ENCODE assay signal across 24 cellular contexts in the genomic region with DNA sequence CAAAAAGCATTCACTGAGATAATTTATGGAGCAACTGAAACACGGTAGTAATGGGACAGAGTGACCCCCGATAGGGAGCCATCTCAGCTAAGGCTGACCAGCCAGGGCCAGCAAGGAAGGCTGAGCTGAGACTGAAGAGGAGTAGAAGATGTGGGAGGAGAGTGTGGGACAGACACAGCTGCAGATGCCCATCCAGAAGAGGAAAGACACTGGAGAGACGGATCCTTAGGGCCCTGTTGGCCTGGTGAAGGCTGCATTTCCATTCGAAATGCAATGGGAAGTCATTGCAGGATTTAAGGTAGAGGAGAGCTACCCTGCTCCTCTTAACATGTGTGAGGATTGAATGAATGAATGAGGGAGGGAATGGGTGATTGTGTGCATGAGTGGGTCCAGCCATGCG. TPM values are rescaled to one million over a fixed set of nuclear protein-coding genes. Genes with fewer than 3 reads are reported as not detected.
DNase-seq lines count a peak whose midpoint lies in the region; ATAC-seq and TF ChIP-seq lines count a peak whose summit lies in the region.
"Had no signal": no experiment of that assay in that cellular context is flagged by ENCODE, and none has a peak within 500 bp of the region (broad histone marks: within the 10 kb centered on the region; RNA-seq: fewer than 3 reads in every experiment).

No MANE protein-coding gene starts in this region.

- CTCF ChIA-PET in activated naive CD4-positive, alpha-beta T cell treated with anti-CD3 and anti-CD28 coated beads, Interleukin-2, amount 10 ng/mL, durations not matched to agents 7 days and 5 days (lab: Charles Lee) = no interaction called here

- no peaks in the 10 kb centered on the region for H3K9me3 Mint-ChIP-seq in activated naive CD4-positive, alpha-beta T cell treated with anti-CD3 and anti-CD28 coated beads, Interleukin-2, amount 10 ng/mL, durations not matched to agents 7 days and 5 days
- H3K9me3 Mint-ChIP-seq in memory B cell = no peaks in the 10 kb centered on the region
- H3K9me3 Mint-ChIP-seq in type B pancreatic cell = no peaks in the 10 kb centered on the region
- H3K9me3 Mint-ChIP-seq in CD14-positive monocyte = no peaks in the 10 kb centered on the region
- H3K9me3 Mint-ChIP-seq: CD4-positive, alpha-beta memory T cell; WTC11 had no signal

- peaks cover 23% of the 10 kb centered on the region for H3K4me1 Mint-ChIP-seq in activated naive CD4-positive, alpha-beta T cell treated with anti-CD3 and anti-CD28 coated beads, Interleukin-2, amount 10 ng/mL, durations not matched to agents 7 days and 5 days
- peaks cover 13% of the 10 kb centered on the region for H3K4me1 Mint-ChIP-seq in memory B cell
- peaks cover 10% of the 10 kb centered on the region for H3K4me1 Mint-ChIP-seq in type B pancreatic cell (ENCODE audit: unreplicated experiment)
- H3K4me1 Mint-ChIP-seq in CD14-positive monocyte = peaks cover 20% of the 10 kb centered on the region

- TF ChIP-seq CTCF in type B pancreatic cell (conservative IDR thresholded peaks at IDR 0.05) (no peak), CD14-positive monocyte (IDR thresholded peaks at IDR 0.05) (no peak)

- ATAC-seq in memory B cell (ENCODE audit: low read depth) (no peak), HG03565 (IDR thresholded peaks at IDR 0.05; ENCODE audit: unreplicated experiment) (no peak)
- ATAC-seq: A549; PC-3; stimulated activated naive CD8-positive, alpha-beta T cell treated with anti-CD3 and anti-CD28 coated beads, Interleukin-15, Interleukin-2, amounts not matched to agents 100 U/mL and 50 U/mL, for 24 hours; WTC11 had no signal

- intact Hi-C loops in CD14-positive monocyte (cut with micrococcal nuclease) = no loop called here

- peaks cover 2% of the 10 kb centered on the region for H3K36me3 Mint-ChIP-seq in activated naive CD4-positive, alpha-beta T cell treated with anti-CD3 and anti-CD28 coated beads, Interleukin-2, amount 10 ng/mL, durations not matched to agents 7 days and 5 days
- H3K36me3 Mint-ChIP-seq in memory B cell = peaks cover 2% of the 10 kb centered on the region
- no peaks in the 10 kb centered on the region for H3K36me3 Mint-ChIP-seq in type B pancreatic cell
- H3K36me3 Mint-ChIP-seq in CD14-positive monocyte = no peaks in the 10 kb centered on the region
- H3K36me3 Mint-ChIP-seq: CD4-positive, alpha-beta memory T cell; WTC11 had no signal

- peaks cover 16% of the 10 kb centered on the region for H3K27me3 Mint-ChIP-seq in activated naive CD4-positive, alpha-beta T cell treated with anti-CD3 and anti-CD28 coated beads, Interleukin-2, amount 10 ng/mL, durations not matched to agents 7 days and 5 days
- H3K27me3 Mint-ChIP-seq in memory B cell (peaks cover 5% of the 10 kb centered on the region), type B pancreatic cell (peaks cover 10% of the 10 kb centered on the region), CD14-positive monocyte (ENCODE audit: low read depth in 3 of 3) (peaks cover 2 to 4% (median 3%) of the 10 kb centered on the region in 3 donors)

- no peak overlapping the region for H3K4me3 Mint-ChIP-seq in activated naive CD4-positive, alpha-beta T cell treated with anti-CD3 and anti-CD28 coated beads, Interleukin-2, amount 10 ng/mL, durations not matched to agents 7 days and 5 days
- H3K4me3 Mint-ChIP-seq in memory B cell = no peak overlapping the region
- H3K4me3 Mint-ChIP-seq in type B pancreatic cell = no peak overlapping the region
- no peak overlapping the region for H3K4me3 Mint-ChIP-seq in CD14-positive monocyte
- H3K4me3 Mint-ChIP-seq: CD4-positive, alpha-beta memory T cell; WTC11 had no signal

- DNase-seq in activated naive CD4-positive, alpha-beta T cell treated with anti-CD3 and anti-CD28 coated beads, Interleukin-2, amount 10 ng/mL, durations not matched to agents 7 days and 5 days = peak; percentile 8
- DNase-seq in activated naive CD4-positive, alpha-beta T cell treated with Interleukin-2 at 50 U/mL for 16 hours = no peak
- peak; percentile 20 for DNase-seq in activated CD8-positive, alpha-beta memory T cell treated with anti-CD3 and anti-CD28 coated beads, Interleukin-2, amount 50 U/mL, for 48 hours
- DNase-seq in memory B cell (ENCODE audit: low spot score in 2 of 2) = no peak
- peak; percentile 27 for DNase-seq in type B pancreatic cell (ENCODE audit: extremely low spot score, unreplicated experiment)
- no peak for DNase-seq in DMS 273 (lab: John Stamatoyannopoulos, UW; ENCODE audit: unreplicated experiment)
- DNase-seq in CD14-positive monocyte (ENCODE audit: low spot score) = no peak
- DNase-seq: activated CD4-positive, alpha-beta T cell treated with anti-CD3 and anti-CD28 coated beads, Interleukin-2, amount 50 U/mL, for 48 hours; AML-193; brain microvascular endothelial cell; CD4-positive, alpha-beta memory T cell; DMS 273 treated with DMSO at 0.1 percent for 48 hours; GM23248; NCI-H1048; NCI-H1694; NCI-H524 treated with DMSO at 0.1 percent for 48 hours; NK-92 treated with Interleukin-12 subunit alpha and Interleukin-12 subunit beta, amount 100 ng/mL, for 24 hours; PC-3; SHP77; stimulated activated naive CD8-positive, alpha-beta T cell treated with anti-CD3 and anti-CD28 coated beads, Interleukin-15, Interleukin-2, amounts not matched to agents 100 U/mL and 50 U/mL, for 24 hours; T1000 had no signal

- no peak overlapping the region for H3K27ac Mint-ChIP-seq in activated naive CD4-positive, alpha-beta T cell treated with anti-CD3 and anti-CD28 coated beads, Interleukin-2, amount 10 ng/mL, durations not matched to agents 7 days and 5 days
- H3K27ac Mint-ChIP-seq in memory B cell (peak overlapping the region; percentile 2), type B pancreatic cell (peak overlapping the region; percentile 33), CD14-positive monocyte (no peak overlapping the region)
- H3K27ac Mint-ChIP-seq: WTC11 had no signal

RNA-seq across cellular contexts. Expression of a gene that starts 44.0 kb away (rescaled TPM):
- 7.1 and 16.5 TPM in 2 replicates for total RNA-seq in type B pancreatic cell (ENCODE audit: low replicate concordance)
- polyA plus RNA-seq in CD14-positive monocyte = under 1 TPM; 0.76 to 0.95 TPM

Comparison
In these comparisons a context has a peak if more than half of its experiments do, and no peak if none do; other contexts are left out.
1. DNase-seq: peak in activated naive CD4-positive, alpha-beta T cell treated with anti-CD3 and anti-CD28 coated beads, Interleukin-2, amount 10 ng/mL, durations not matched to agents 7 days and 5 days (single experiment), activated CD8-positive, alpha-beta memory T cell treated with anti-CD3 and anti-CD28 coated beads, Interleukin-2, amount 50 U/mL, for 48 hours (single experiment) and type B pancreatic cell (single experiment); none in activated naive CD4-positive, alpha-beta T cell treated with Interleukin-2 at 50 U/mL for 16 hours (single experiment), memory B cell (0 of 2), DMS 273 (single experiment) and CD14-positive monocyte (single experiment).
2. H3K27ac Mint-ChIP-seq: peak in memory B cell (single experiment) and type B pancreatic cell (single experiment); none in activated naive CD4-positive, alpha-beta T cell treated with anti-CD3 and anti-CD28 coated beads, Interleukin-2, amount 10 ng/mL, durations not matched to agents 7 days and 5 days (single experiment) and CD14-positive monocyte (0 of 7).